In the genomic region with DNA sequence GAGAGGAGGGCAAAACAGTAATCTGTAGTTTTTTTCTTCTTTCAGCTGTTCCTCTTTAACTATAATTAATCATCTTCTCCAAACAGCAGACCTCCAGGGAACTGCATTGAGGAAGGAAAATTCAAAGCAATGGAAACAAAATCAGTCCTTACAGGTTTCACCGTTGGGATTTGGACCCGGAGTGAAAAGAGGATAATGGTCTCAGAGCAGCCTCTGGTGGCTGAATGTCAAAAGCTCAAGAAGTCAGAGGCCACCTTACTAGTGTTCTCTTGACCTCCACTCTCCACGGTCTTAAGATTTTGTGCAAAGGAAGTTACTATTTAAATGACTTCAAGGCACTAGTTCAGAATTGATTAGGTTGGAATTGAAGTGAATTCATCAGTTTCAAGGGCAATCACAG, we compare ENCODE assay signal across 8 cellular contexts. TPM values are rescaled to one million over a fixed set of nuclear protein-coding genes. Genes with fewer than 3 reads are reported as not detected.
DNase-seq lines count a peak whose midpoint lies in the region; ATAC-seq, FAIRE-seq and TF ChIP-seq lines count a peak whose summit lies in the region.

No MANE protein-coding gene starts in this region.

- peak overlapping the region; percentile 58 for H3K4me2 ChIP-seq in keratinocyte (ENCODE audit: control insufficient read depth, extremely low read depth, insufficient read depth, low read depth, low read length)

- TF ChIP-seq CTCF in keratinocyte (optimal IDR thresholded peaks at IDR 0.05 in 1 of 3, IDR thresholded peaks at IDR 0.05 in 1 of 3, conservative IDR thresholded peaks at IDR 0.05 in 1 of 3; ENCODE audit: extremely low read depth in 1 of 3, insufficient read depth in 2 of 3, low read length in 3 of 3) (peak; percentile 66 to 78 (median 73)), vagina (IDR thresholded peaks at IDR 0.05) (peak in 1 of 3 experiments; percentile 30)

- H3K4me1 ChIP-seq in keratinocyte (ENCODE audit: control insufficient read depth, extremely low read depth, insufficient read depth, low read length): peaks cover 44% of the 10 kb centered on the region
- H3K4me1 ChIP-seq in vagina: peaks cover 6% of the 10 kb centered on the region

- ATAC-seq in GM18909 (IDR thresholded peaks at IDR 0.05; ENCODE audit: poor library complexity, unreplicated experiment): no peak

- H3K27ac ChIP-seq in keratinocyte (ENCODE audit: control insufficient read depth, insufficient read depth, low read length): peak overlapping the region; percentile 37
- H3K27ac ChIP-seq in vagina: peak overlapping the region; percentile 36

- dilution Hi-C loops in keratinocyte (cut with MboI; ENCODE audit: extremely low pct_ligation_motif_present, low sequenced_read_pairs): no loop called here

- H3K27me3 ChIP-seq in keratinocyte (ENCODE audit: control insufficient read depth, extremely low read depth, insufficient read depth, low read length): no peaks in the 10 kb centered on the region
- no peaks in the 10 kb centered on the region for H3K27me3 ChIP-seq in vagina

- intact Hi-C loops in vagina (cut with DNase I): loop anchor here (10.0 kb wide), 1 partner anchor 452 kb away; no protein-coding TSS in a partner anchor

- no peaks in the 10 kb centered on the region for H3K9me1 ChIP-seq in keratinocyte (ENCODE audit: control insufficient read depth, extremely low read depth, insufficient read depth, low read length)

- no peaks in the 10 kb centered on the region for H4K20me1 ChIP-seq in keratinocyte (ENCODE audit: control insufficient read depth, extremely low read depth, insufficient read depth, low read length)

- H2AFZ ChIP-seq in keratinocyte (ENCODE audit: control insufficient read depth, low read length): no peak overlapping the region

- FAIRE-seq in HTR-8/SVneo (lab: Jason Lieb, UNC) (no peak), keratinocyte (lab: Jason Lieb, UNC) (no peak)

- no peaks in the 10 kb centered on the region for H3K36me3 ChIP-seq in keratinocyte (ENCODE audit: control insufficient read depth in 2 of 2, extremely low read depth in 1 of 2, insufficient read depth in 2 of 2, low read length in 2 of 2)
- no peaks in the 10 kb centered on the region for H3K36me3 ChIP-seq in vagina

- no peak overlapping the region for H3K9ac ChIP-seq in keratinocyte (ENCODE audit: control insufficient read depth, extremely low read depth, insufficient read depth, low read length)

- H3K9me3 ChIP-seq in keratinocyte (ENCODE audit: control insufficient read depth, low read depth, low read length) (no peaks in the 10 kb centered on the region), vagina (no peaks in the 10 kb centered on the region)

- DNase-seq in AG08395 (ENCODE audit: low spot score): peak; percentile 44
- DNase-seq in HTR-8/SVneo (ENCODE audit: insufficient read length, low spot score): peak; percentile 34
- DNase-seq in amniotic stem cell (lab: John Stamatoyannopoulos, UW): peak; percentile 11
- no peak for DNase-seq in keratinocyte (ENCODE audit: low read depth, low spot score)
- DNase-seq in vagina (ENCODE audit: extremely low spot score in 2 of 2): no peak
- DNase-seq in T-helper 1 cell: no peak
- no peak for DNase-seq in activated CD4-positive, CD25-positive, alpha-beta regulatory T cell treated with anti-CD3 and anti-CD28 coated beads, Interleukin-2, amount 50 U/mL, for 72 hours

- no peak for TF ChIP-seq POLR2A in vagina (IDR thresholded peaks at IDR 0.05)

- no peaks in the 10 kb centered on the region for H3K79me2 ChIP-seq in keratinocyte (ENCODE audit: control insufficient read depth, insufficient read depth, low read length)

- H3K4me3 ChIP-seq in keratinocyte (ENCODE audit: control insufficient read depth in 2 of 3, extremely low read depth in 1 of 3, insufficient read depth in 2 of 3, low read depth in 1 of 3, low read length in 3 of 3) (peak overlapping the region in 2 of 3 experiments; percentile 35 to 44), vagina (no peak overlapping the region)

RNA-seq across cellular contexts. Expression of a gene that starts 16.0 kb away (rescaled TPM):
- polyA plus RNA-seq in keratinocyte: 4.7 to 15.4 TPM (median 9.2 TPM) in 3 replicates
- polyA plus RNA-seq in keratinocyte (2011; ENCODE audit: low read depth): 4.6 TPM
- polyA plus RNA-seq in keratinocyte (2011; cell fraction: cytosol; rRNA removed): 7.0 and 9.4 TPM in 2 replicates
- 25.4 and 27.3 TPM in 2 replicates for polyA plus RNA-seq in keratinocyte (2011; cell fraction: nucleus; rRNA removed)
- polyA plus RNA-seq in keratinocyte (2012; ENCODE audit: low replicate concordance): 4.4 and 8.7 TPM in 2 replicates
- 25.9 to 49.1 TPM (median 38.5 TPM) in 3 replicates for polyA minus RNA-seq in keratinocyte
- polyA minus RNA-seq in keratinocyte (2011; cell fraction: cytosol; rRNA and poly(A)+ RNA removed): 5.2 TPM
- 19.9 and 36.3 TPM in 2 replicates for polyA minus RNA-seq in keratinocyte (2011; cell fraction: nucleus; rRNA and poly(A)+ RNA removed)
- total RNA-seq in vagina: 16.2 TPM

Comparison
In these comparisons a context has a peak if more than half of its experiments do, and no peak if none do; other contexts are left out.
1. DNase-seq: peak in AG08395 (single experiment), HTR-8/SVneo (single experiment) and amniotic stem cell (single experiment); none in keratinocyte (single experiment), vagina (0 of 2), T-helper 1 cell (0 of 5) and activated CD4-positive, CD25-positive, alpha-beta regulatory T cell treated with anti-CD3 and anti-CD28 coated beads, Interleukin-2, amount 50 U/mL, for 72 hours (single experiment).
2. H3K4me3 ChIP-seq: peak in keratinocyte (2 of 3); none in vagina (0 of 2).